8 cellular contexts compared by ENCODE assay signal in genomic region chr1:2525896-2526823, GRCh38. TPM values are rescaled to one million over a fixed set of nuclear protein-coding genes. Genes with fewer than 3 reads are reported as not detected.
DNase-seq lines count a peak whose midpoint lies in the region; ATAC-seq and TF ChIP-seq lines count a peak whose summit lies in the region.

Gene PANK4, minus strand, starts transcription at chr1:2526596. Its CDS starts 9 bp downstream, at chr1:2526587.

- H3K4me3 ChIP-seq in IMR-90 (ENCODE audit: insufficient read depth, low read depth, low read length), result peak within 1 kb of the TSS; percentile 99

- peak; percentile 93 for TF ChIP-seq POLR2A in IMR-90 (IDR thresholded peaks at IDR 0.05; ENCODE audit: low read depth, low read length)

- TF ChIP-seq RAD21 in IMR-90 (IDR thresholded peaks at IDR 0.05; ENCODE audit: low read length), result no peak

- peak within 1 kb of the TSS; percentile 60; the same call in 1 of the 2 replicates for H3K23ac ChIP-seq in IMR-90 (ENCODE audit: low read depth, low read length)

- no peak within 1 kb of the TSS; the same call in 1 of the 2 replicates for H3K18ac ChIP-seq in IMR-90 (ENCODE audit: low read depth, low read length)

- H3K9ac ChIP-seq in IMR-90 (ENCODE audit: low read depth, low read length), result peak within 1 kb of the TSS; percentile 94

- H3K27me3 ChIP-seq in IMR-90 (ENCODE audit: control insufficient read depth, insufficient read depth, low read length), result peaks cover 21% of the 10 kb centered on the region; the same call in 1 of the 2 replicates

- H3K56ac ChIP-seq in IMR-90 (ENCODE audit: extremely low read depth, insufficient read depth, low read length), result peak within 1 kb of the TSS; percentile 69

- H4K91ac ChIP-seq in IMR-90 (ENCODE audit: insufficient read depth, low read depth, low read length), result peak within 1 kb of the TSS; percentile 68

- peak within 1 kb of the TSS; percentile 92 for H2AK9ac ChIP-seq in IMR-90 (replicated peaks; ENCODE audit: low read depth, low read length, poor library complexity)

- H2BK20ac ChIP-seq in IMR-90 (ENCODE audit: low read depth, low read length), result 0 out of 2 replicates have a peak within 1 kb of the TSS, but pooled peaks have one; percentile 22

- peaks cover 4% of the 10 kb centered on the region; the same call in 1 of the 2 replicates for H3K36me3 ChIP-seq in IMR-90 (ENCODE audit: control insufficient read depth, insufficient read depth, low read length)

- in situ Hi-C loops in IMR-90 (cut with MboI; ENCODE audit: low sequenced_read_pairs), result loop anchor here (25.0 kb wide), 1 partner anchor 339 kb away; the partner anchor contains the start of gene FAAP20

- H3K4me1 ChIP-seq in IMR-90 (ENCODE audit: control insufficient read depth, insufficient read depth, low read length), result peaks cover 25% of the 10 kb centered on the region

- H3K36me3 Mint-ChIP-seq in activated T-helper 1 cell treated with anti-CD3 and anti-CD28 coated beads, Interleukin-12 subunit alpha, Interleukin-12 subunit beta, Interleukin-2, Interleukin-4 antibody, amounts not matched to agents 30 ng/mL and 10 ng/mL and 1 ng/mL, durations not matched to agents 14 hours and 24 hours and 36 hours (ENCODE audit: low read depth), result peaks cover 1% of the 10 kb centered on the region
- H3K36me3 Mint-ChIP-seq in naive thymus-derived CD8-positive, alpha-beta T cell, result peaks cover 0 to 15% (median under 1%) of the 10 kb centered on the region in 3 donors

- H3K4me3 Mint-ChIP-seq in activated T-helper 1 cell treated with anti-CD3 and anti-CD28 coated beads, Interleukin-12 subunit alpha, Interleukin-12 subunit beta, Interleukin-2, Interleukin-4 antibody, amounts not matched to agents 30 ng/mL and 10 ng/mL and 1 ng/mL, durations not matched to agents 14 hours and 24 hours and 36 hours, result peak within 1 kb of the TSS; percentile 94
- peak within 1 kb of the TSS; percentile 88 to 99 (median 92) for H3K4me3 Mint-ChIP-seq in naive thymus-derived CD8-positive, alpha-beta T cell

- CTCF ChIA-PET in IMR-90 (lab: Yijun Ruan, JAX), result interaction anchor here (1.1 kb wide), 1 partner anchor 9 kb away, joined by 3 read pairs; no protein-coding TSS in a partner anchor

- H3K9me1 ChIP-seq in IMR-90 (ENCODE audit: insufficient read depth, low read length), result peaks cover 13% of the 10 kb centered on the region

- POLR2A ChIA-PET in IMR-90 (lab: Charles Lee; ENCODE audit: unreplicated experiment), result interaction anchor here (0.6 kb wide), 1 partner anchor 74 kb away, joined by 3 read pairs; no protein-coding TSS in a partner anchor
- POLR2A ChIA-PET in naive thymus-derived CD8-positive, alpha-beta T cell (lab: Charles Lee), result interaction anchor here (0.8 to 15.0 kb wide), 19 partner anchors 8 to 331 kb away, joined by 3 to 528 read pairs (median 6); partner anchors contain the start of genes FAAP20, MORN1, PEX10 and PRXL2B

- DNase-seq in DMS153 treated with DMSO at 0.1 percent for 48 hours (lab: John Stamatoyannopoulos, UW; ENCODE audit: unreplicated experiment) (peak; percentile 97), IMR-90 (peak; percentile 93), RPMI7951 (ENCODE audit: low read depth) (peak; percentile 91), fibroblast of gingiva (ENCODE audit: low read depth) (peak; percentile 92)
- DNase-seq in activated T-helper 1 cell treated with anti-CD3 and anti-CD28 coated beads, Interleukin-12 subunit alpha, Interleukin-12 subunit beta, Interleukin-2, Interleukin-4 antibody, amounts not matched to agents 30 ng/mL and 10 ng/mL and 1 ng/mL, durations not matched to agents 14 hours and 24 hours and 36 hours (ENCODE audit: low spot score), result peak; percentile 86
- peak; percentile 79 to 91 (median 88) for DNase-seq in naive thymus-derived CD8-positive, alpha-beta T cell
- peak; percentile 78 to 96 (median 85) for DNase-seq in stimulated activated naive CD4-positive, alpha-beta T cell (lab: John Stamatoyannopoulos, UW)

- H3K27ac Mint-ChIP-seq in activated T-helper 1 cell treated with anti-CD3 and anti-CD28 coated beads, Interleukin-12 subunit alpha, Interleukin-12 subunit beta, Interleukin-2, Interleukin-4 antibody, amounts not matched to agents 30 ng/mL and 10 ng/mL and 1 ng/mL, durations not matched to agents 14 hours and 24 hours and 36 hours, result peak within 1 kb of the TSS; percentile 98
- peak within 1 kb of the TSS; percentile 79 to 99 (median 96) for H3K27ac Mint-ChIP-seq in naive thymus-derived CD8-positive, alpha-beta T cell

- H3K4me2 ChIP-seq in IMR-90 (ENCODE audit: low read depth, low read length), result peak within 1 kb of the TSS; percentile 95

- peak within 1 kb of the TSS; percentile 88 for H2AFZ ChIP-seq in IMR-90 (replicated peaks; ENCODE audit: low read length, poor library complexity)

- peak within 1 kb of the TSS; percentile 83 for H3K4ac ChIP-seq in IMR-90 (ENCODE audit: low read depth, low read length)

- H3K27ac ChIP-seq in IMR-90 (ENCODE audit: insufficient read depth, low read length), result peak within 1 kb of the TSS; percentile 97

- peak within 1 kb of the TSS; percentile 75 to 81; a peak in 3 of 4 replicates for H4K8ac ChIP-seq in IMR-90 (ENCODE audit: low read depth in 2 of 2, low read length in 2 of 2)

- H3K4me1 Mint-ChIP-seq in activated T-helper 1 cell treated with anti-CD3 and anti-CD28 coated beads, Interleukin-12 subunit alpha, Interleukin-12 subunit beta, Interleukin-2, Interleukin-4 antibody, amounts not matched to agents 30 ng/mL and 10 ng/mL and 1 ng/mL, durations not matched to agents 14 hours and 24 hours and 36 hours (ENCODE audit: low read depth), result peaks cover 38% of the 10 kb centered on the region
- H3K4me1 Mint-ChIP-seq in naive thymus-derived CD8-positive, alpha-beta T cell, result peaks cover 32 to 58% (median 50%) of the 10 kb centered on the region in 4 donors

- peaks cover 7 to 39% of the 10 kb centered on the region in 2 experiments for H3K79me1 ChIP-seq in IMR-90 (ENCODE audit: low read depth in 1 of 2, low read length in 2 of 2)

- peaks cover 15% of the 10 kb centered on the region for H3K27me3 Mint-ChIP-seq in activated T-helper 1 cell treated with anti-CD3 and anti-CD28 coated beads, Interleukin-12 subunit alpha, Interleukin-12 subunit beta, Interleukin-2, Interleukin-4 antibody, amounts not matched to agents 30 ng/mL and 10 ng/mL and 1 ng/mL, durations not matched to agents 14 hours and 24 hours and 36 hours (ENCODE audit: insufficient read depth)
- H3K27me3 Mint-ChIP-seq in naive thymus-derived CD8-positive, alpha-beta T cell, result peaks cover 0 to 6% (median 3%) of the 10 kb centered on the region in 5 donors

- H2BK15ac ChIP-seq in IMR-90 (ENCODE audit: low read depth, low read length), result no peak within 1 kb of the TSS

- TF ChIP-seq CTCF in IMR-90 (conservative IDR thresholded peaks at IDR 0.05; ENCODE audit: low read depth, low read length), result no peak

- no TSS peak for BruUV-seq in IMR-90 (replicated peaks; lab: Mats Ljungman, UMichigan)

- 1% methylated on average over 26 of the region's 109 CpGs; no CpG with 5 or more reads in 1 of the 2 experiments for WGBS in IMR-90 (ENCODE audit: extremely low coverage in 2 of 2, insufficient read length in 1 of 2), 2 experiments

- peak within 1 kb of the TSS; percentile 51; the same call in 1 of the 2 replicates for H4K5ac ChIP-seq in IMR-90 (ENCODE audit: low read depth, low read length)

- H3K9me3 ChIP-seq in IMR-90 (ENCODE audit: control insufficient read depth, insufficient read depth, low read length), result no peaks in the 10 kb centered on the region

- ATAC-seq in GM21526 (IDR thresholded peaks at IDR 0.05; ENCODE audit: low FRiP score, unreplicated experiment) (peak; percentile 72), IMR-90 (ENCODE audit: low read depth) (peak; percentile 96)
- peak; percentile 77 to 85 for ATAC-seq in naive thymus-derived CD8-positive, alpha-beta T cell

- peak within 1 kb of the TSS; percentile 72 for H3K14ac ChIP-seq in IMR-90 (replicated peaks; ENCODE audit: low read depth, low read length)

- peak within 1 kb of the TSS; percentile 75 for H2BK5ac ChIP-seq in IMR-90 (ENCODE audit: low read depth, low read length, poor library complexity, severe bottlenecking)

- peak within 1 kb of the TSS; percentile 89 for H2AK5ac ChIP-seq in IMR-90 (ENCODE audit: low read depth, low read length)

- dilution Hi-C loops in IMR-90 (cut with HindIII; ENCODE audit: low sequenced_read_pairs, unreplicated experiment), result no loop called here

- H3K9me3 Mint-ChIP-seq in activated T-helper 1 cell treated with anti-CD3 and anti-CD28 coated beads, Interleukin-12 subunit alpha, Interleukin-12 subunit beta, Interleukin-2, Interleukin-4 antibody, amounts not matched to agents 30 ng/mL and 10 ng/mL and 1 ng/mL, durations not matched to agents 14 hours and 24 hours and 36 hours, result no peaks in the 10 kb centered on the region
- H3K9me3 Mint-ChIP-seq in naive thymus-derived CD8-positive, alpha-beta T cell, result no peaks in the 10 kb centered on the region

- H2BK120ac ChIP-seq in IMR-90 (ENCODE audit: low read depth, low read length), result peak within 1 kb of the TSS; percentile 57

- intact Hi-C loops in IMR-90 (cut with micrococcal nuclease), result loop anchor here (5.0 kb wide), 1 partner anchor 114 kb away; the partner anchor contains the start of gene PEX10
- intact Hi-C loops in activated T-helper 1 cell treated with anti-CD3 and anti-CD28 coated beads, Interleukin-12 subunit alpha, Interleukin-12 subunit beta, Interleukin-2, Interleukin-4 antibody, amounts not matched to agents 30 ng/mL and 10 ng/mL and 1 ng/mL, durations not matched to agents 14 hours and 24 hours and 36 hours (cut with micrococcal nuclease), result loop anchor here (1.0 to 10.0 kb wide), 10 partner anchors 21 to 391 kb away; partner anchors contain the start of genes MORN1, PEX10, PRXL2B and RER1

- peaks cover 44% of the 10 kb centered on the region for H4K20me1 ChIP-seq in IMR-90 (ENCODE audit: insufficient read depth, low read length)

TF ChIP-seq in IMR-90, 13 proteins besides CTCF, POLR2A, EP300 and RAD21:
- TF ChIP-seq CEBPB (IDR thresholded peaks at IDR 0.05; ENCODE audit: low read depth, low read length), result no peak
- TF ChIP-seq MAZ (IDR thresholded peaks at IDR 0.05; ENCODE audit: borderline replicate concordance, low read depth, low read length), result peak; percentile 54; the same call in 1 of the 2 replicates
- no peak for TF ChIP-seq FOS (IDR thresholded peaks at IDR 0.05; ENCODE audit: low read depth, low read length)
- TF ChIP-seq MXI1 (IDR thresholded peaks at IDR 0.05; ENCODE audit: borderline replicate concordance, low read depth, low read length), result peak; percentile 12; the same call in 1 of the 2 replicates
- no peak; the same call in 1 of the 2 replicates for TF ChIP-seq CHD1 (IDR thresholded peaks at IDR 0.05; ENCODE audit: low read depth, low read length)

RNA-seq across cellular contexts. Expression of gene PANK4, which starts in this region (rescaled TPM):
- 14.0 and 15.3 TPM in 2 replicates for total RNA-seq in IMR-90 (2012; rRNA removed)
- 18.5 and 23.3 TPM in 2 replicates for polyA plus RNA-seq in IMR-90 (2012; rRNA removed)
- 18.5 and 21.4 TPM in 2 replicates for polyA plus RNA-seq in IMR-90 (2012; cell fraction: cytosol; rRNA removed)
- 113 and 229 TPM in 2 replicates for polyA plus RNA-seq in IMR-90 (2012; cell fraction: nucleus; rRNA removed; ENCODE audit: low replicate concordance)
- 15.0 and 17.6 TPM in 2 replicates for total RNA-seq in RPMI7951 (2014; rRNA removed; shearing (Covaris generic))
- total RNA-seq in activated T-helper 1 cell treated with anti-CD3 and anti-CD28 coated beads, Interleukin-12 subunit alpha, Interleukin-12 subunit beta, Interleukin-2, Interleukin-4 antibody, amounts not matched to agents 30 ng/mL and 10 ng/mL and 1 ng/mL, durations not matched to agents 14 hours and 24 hours and 36 hours, result 65.6 and 67.6 TPM in 2 replicates
- total RNA-seq in naive thymus-derived CD8-positive, alpha-beta T cell, result 100 to 1,000 TPM; 149 to 155 TPM
- 10 to 100 TPM in 2 of 3 donors, 1 to 10 TPM in 1; 9.0 to 31.7 (median 13.4) TPM for polyA plus RNA-seq in naive thymus-derived CD8-positive, alpha-beta T cell

Comparison
In these comparisons a context has a peak if more than half of its experiments do, and no peak if none do; other contexts are left out.
1. Peak in every context shown above with its lines: DNase-seq, ATAC-seq, H3K4me3 ChIP-seq and H3K27ac ChIP-seq.